ENCODE assay signal across 19 cellular contexts in the genomic region with DNA sequence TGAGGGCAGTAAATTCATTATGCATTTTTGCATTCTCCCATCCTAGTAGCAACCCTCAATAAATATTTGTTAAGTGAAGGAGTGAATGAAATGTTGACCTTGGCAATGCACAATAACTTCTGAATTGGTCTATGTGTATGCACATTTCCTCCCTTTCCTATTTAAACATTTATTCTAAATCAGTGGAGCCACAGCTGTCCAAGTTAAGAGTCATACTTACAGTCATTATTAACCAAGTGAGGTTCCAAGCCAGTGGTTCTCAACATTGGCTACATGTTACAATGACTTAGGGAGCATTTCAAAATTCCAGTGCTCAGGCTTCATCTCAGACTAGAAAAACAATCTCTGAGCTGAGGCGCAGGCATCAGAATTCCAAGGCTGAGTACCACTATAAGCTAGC.
DNase-seq lines count a peak whose midpoint lies in the region; ATAC-seq, FAIRE-seq and TF ChIP-seq lines count a peak whose summit lies in the region.
"Had no signal": no experiment of that assay in that cellular context is flagged by ENCODE, and none has a peak within 500 bp of the region (broad histone marks: within the 10 kb centered on the region; RNA-seq: fewer than 3 reads in every experiment).

No MANE protein-coding gene starts in this region.

- peak in 3 of 4 donors; percentile 11 to 39 (median 14) for ATAC-seq in pancreas
- no peak for ATAC-seq in GM21717 (IDR thresholded peaks at IDR 0.05; ENCODE audit: unreplicated experiment)
- no peak for ATAC-seq in GM18517 (IDR thresholded peaks at IDR 0.05; ENCODE audit: unreplicated experiment)
- ATAC-seq: right lobe of liver; stimulated activated naive B cell treated with anti-CD40 and anti-IgM and Interleukin-4, amounts not matched to agents 10 μg/mL and 1 μg/mL and 100 μg/mL, for 72 hours had no signal

- TF ChIP-seq CTCF in epithelial cell of proximal tubule (conservative IDR thresholded peaks at IDR 0.05; ENCODE audit: low read depth, low read length) (no peak), pancreas (IDR thresholded peaks at IDR 0.05) (no peak), nephron progenitor cell (IDR thresholded peaks at IDR 0.05) (no peak)

- H3K4me3 ChIP-seq in epithelial cell of proximal tubule (ENCODE audit: low read depth, low read length) (no peak overlapping the region), pancreas (no peak overlapping the region)
- H3K4me3 ChIP-seq: BLaER1 treated with 17β-estradiol and CSF1 and Interleukin-3, amounts not matched to agents 10 nM and 100 nM; right lobe of liver had no signal

- DNase-seq in AG20443 (ENCODE audit: low spot score) (peak; percentile 22), NCI-H69 (lab: John Stamatoyannopoulos, UW) (peak; percentile 18), epithelial cell of proximal tubule (ENCODE audit: low read depth) (peak; percentile 85), pancreas (no peak), H4 (ENCODE audit: low spot score) (no peak), nephron progenitor cell (no peak)
- DNase-seq: activated CD4-positive, alpha-beta memory T cell treated with anti-CD3 and anti-CD28 coated beads for 36 hours; activated T-cell treated with anti-CD3 and anti-CD28 coated beads, Interleukin-2, amount 50 U/mL, for 48 hours; KBM-7; NCI-H1436; OCI-M1; right lobe of liver; SK-N-SH; stimulated activated naive B cell treated with anti-CD40 and anti-IgM and Interleukin-4, amounts not matched to agents 10 μg/mL and 1 μg/mL and 100 μg/mL, for 72 hours had no signal

- peak overlapping the region in 2 of 4 donors; percentile 54 to 59 for H3K27ac ChIP-seq in pancreas
- H3K27ac ChIP-seq: BLaER1 treated with 17β-estradiol and CSF1 and Interleukin-3, amounts not matched to agents 10 nM and 100 nM; right lobe of liver had no signal

- peaks cover 13 to 14% (median 13%) of the 10 kb centered on the region in 3 donors for H3K4me1 ChIP-seq in pancreas
- H3K4me1 ChIP-seq: right lobe of liver had no signal

- peaks cover 3% of the 10 kb centered on the region for H3K36me3 Mint-ChIP-seq in nephron progenitor cell (ENCODE audit: low read depth)
- H3K36me3 Mint-ChIP-seq: activated CD4-positive, alpha-beta memory T cell treated with anti-CD3 and anti-CD28 coated beads for 36 hours had no signal

- H3K36me3 ChIP-seq in pancreas, result no peaks in the 10 kb centered on the region
- H3K36me3 ChIP-seq: BLaER1 treated with 17β-estradiol and CSF1 and Interleukin-3, amounts not matched to agents 10 nM and 100 nM; right lobe of liver had no signal

- no peaks in the 10 kb centered on the region for H3K27me3 ChIP-seq in pancreas
- H3K27me3 ChIP-seq: BLaER1 treated with 17β-estradiol and CSF1 and Interleukin-3, amounts not matched to agents 10 nM and 100 nM; right lobe of liver had no signal

- H3K9me3 ChIP-seq in pancreas, result no peaks in the 10 kb centered on the region
- H3K9me3 ChIP-seq: right lobe of liver, SK-N-SH had no signal

- no peak for FAIRE-seq in pancreas (lab: Jason Lieb, UNC)
- FAIRE-seq: TTC549 had no signal

- H3K4me3 Mint-ChIP-seq in nephron progenitor cell, result no peak overlapping the region
- H3K4me3 Mint-ChIP-seq: activated CD4-positive, alpha-beta memory T cell treated with anti-CD3 and anti-CD28 coated beads for 36 hours; dendritic cell treated with granulocyte-macrophage colony-stimulating factor and Interleukin-4, amounts not matched to agents 40 ng/mL and 50 ng/mL, for 4 days; stimulated activated naive B cell treated with anti-CD40 and anti-IgM and Interleukin-4, amounts not matched to agents 10 μg/mL and 1 μg/mL and 100 μg/mL, for 72 hours had no signal

- no peak overlapping the region for H3K27ac Mint-ChIP-seq in nephron progenitor cell
- H3K27ac Mint-ChIP-seq: activated CD4-positive, alpha-beta memory T cell treated with anti-CD3 and anti-CD28 coated beads for 36 hours; dendritic cell treated with granulocyte-macrophage colony-stimulating factor and Interleukin-4, amounts not matched to agents 40 ng/mL and 50 ng/mL, for 4 days; stimulated activated naive B cell treated with anti-CD40 and anti-IgM and Interleukin-4, amounts not matched to agents 10 μg/mL and 1 μg/mL and 100 μg/mL, for 72 hours had no signal

- peaks cover under 1% of the 10 kb centered on the region for H3K9me3 Mint-ChIP-seq in nephron progenitor cell
- H3K9me3 Mint-ChIP-seq: activated CD4-positive, alpha-beta memory T cell treated with anti-CD3 and anti-CD28 coated beads for 36 hours; dendritic cell treated with granulocyte-macrophage colony-stimulating factor and Interleukin-4, amounts not matched to agents 40 ng/mL and 50 ng/mL, for 4 days had no signal

- 90 to 91% methylated on average over 1 of the region's 1 CpG for WGBS in pancreas, 2 donors

- intact Hi-C loops in pancreas (cut with DNase I), result no loop called here

- H3K4me1 Mint-ChIP-seq in nephron progenitor cell, result peaks cover 20% of the 10 kb centered on the region
- H3K4me1 Mint-ChIP-seq: stimulated activated naive B cell treated with anti-CD40 and anti-IgM and Interleukin-4, amounts not matched to agents 10 μg/mL and 1 μg/mL and 100 μg/mL, for 72 hours had no signal

- peaks cover under 1% of the 10 kb centered on the region for H3K27me3 Mint-ChIP-seq in nephron progenitor cell (ENCODE audit: low read depth, poor library complexity)
- H3K27me3 Mint-ChIP-seq: activated CD4-positive, alpha-beta memory T cell treated with anti-CD3 and anti-CD28 coated beads for 36 hours; dendritic cell treated with granulocyte-macrophage colony-stimulating factor and Interleukin-4, amounts not matched to agents 40 ng/mL and 50 ng/mL, for 4 days; stimulated activated naive B cell treated with anti-CD40 and anti-IgM and Interleukin-4, amounts not matched to agents 10 μg/mL and 1 μg/mL and 100 μg/mL, for 72 hours had no signal

Comparison
In these comparisons a context has a peak if more than half of its experiments do, and no peak if none do; other contexts are left out.
1. DNase-seq: peak in AG20443 (single experiment), NCI-H69 (single experiment) and epithelial cell of proximal tubule (single experiment); none in pancreas (0 of 6), H4 (single experiment) and nephron progenitor cell (single experiment).
2. ATAC-seq: peak in pancreas (3 of 4); none in GM21717 (single experiment) and GM18517 (single experiment).